In genomic region chr1:22104865-22105437, GRCh38 we compare ENCODE assay signal across 10 cellular contexts. TPM values are rescaled to one million over a fixed set of nuclear protein-coding genes. Genes with fewer than 3 reads are reported as not detected.
A peak's percentile ranks its signal among the peaks of the same experiment; 100 is the strongest.
DNase-seq lines count a peak whose midpoint lies in the region; ATAC-seq and TF ChIP-seq lines count a peak whose summit lies in the region.
"Had no signal": no experiment of that assay in that cellular context is flagged by ENCODE, and none has a peak within 500 bp of the region (broad histone marks: within the 10 kb centered on the region; RNA-seq: fewer than 3 reads in every experiment).

No MANE protein-coding gene starts in this region.

- H3K27ac ChIP-seq in HCT116 (ENCODE audit: low read depth, low read length) (no peak overlapping the region), heart right ventricle (no peak overlapping the region)
- H3K27ac ChIP-seq: thyroid gland had no signal

- H3K4me3 ChIP-seq in HCT116 (replicated peaks in 1 of 2; ENCODE audit: low read depth in 1 of 2, low read length in 2 of 2) (no peak overlapping the region), heart right ventricle (no peak overlapping the region)
- H3K4me3 ChIP-seq: thyroid gland had no signal

- H4K20me1 ChIP-seq in HCT116 (ENCODE audit: insufficient read depth) = peaks cover 15% of the 10 kb centered on the region; the same call in 1 of the 2 replicates

- no peak overlapping the region for H3K4me2 ChIP-seq in HCT116 (ENCODE audit: low read length)

- H3K9me2 ChIP-seq in HCT116 (ENCODE audit: insufficient read depth) = no peaks in the 10 kb centered on the region

- CTCF ChIA-PET in HCT116 (lab: Charles Lee) = interaction anchor here (1.0 to 1.8 kb wide), 5 partner anchors 28 to 311 kb away, joined by 3 to 11 read pairs (median 3); no protein-coding TSS in a partner anchor

- TF ChIP-seq POLR2A in HCT116 (IDR thresholded peaks at IDR 0.05; ENCODE audit: borderline replicate concordance, extremely low read depth, insufficient read depth, insufficient read length) = no peak

- intact Hi-C loops in HCT116 (cut with micrococcal nuclease) = loop anchor here (1.0 kb wide), 1 partner anchor 311 kb away; no protein-coding TSS in a partner anchor
- intact Hi-C loops in natural killer cell (cut with micrococcal nuclease) = loop anchor here (1.0 to 10.0 kb wide), 3 partner anchors 38 to 310 kb away; no protein-coding TSS in a partner anchor
- intact Hi-C loops in heart right ventricle (cut with DNase I) = loop anchor here (2.0 to 10.0 kb wide), 7 partner anchors 170 to 540 kb away; partner anchors contain the start of gene C1QC (in 1 of the 10)

- no TSS peak for BruUV-seq in HCT116 (replicated peaks; lab: Mats Ljungman, UMichigan)

- H3K9me3 ChIP-seq in HCT116 (ENCODE audit: control insufficient read depth in 1 of 2, insufficient read depth in 1 of 2, low read depth in 1 of 2, low read length in 2 of 2) (no peaks in the 10 kb centered on the region), heart right ventricle (no peaks in the 10 kb centered on the region)
- H3K9me3 ChIP-seq: thyroid gland had no signal

- H3K36me3 Mint-ChIP-seq in activated T-helper 17 cell treated with anti-CD3 and anti-CD28 coated beads, Interleukin-2, amount 50 U/mL, for 72 hours (ENCODE audit: low read depth) = peaks cover 96% of the 10 kb centered on the region
- no peaks in the 10 kb centered on the region for H3K36me3 Mint-ChIP-seq in natural killer cell

- H3K27me3 ChIP-seq in HCT116 (ENCODE audit: insufficient read depth, low read length) = no peaks in the 10 kb centered on the region
- H3K27me3 ChIP-seq in heart right ventricle = no peaks in the 10 kb centered on the region
- H3K27me3 ChIP-seq: thyroid gland had no signal

- peaks cover 49% of the 10 kb centered on the region for H3K4me1 Mint-ChIP-seq in activated T-helper 17 cell treated with anti-CD3 and anti-CD28 coated beads, Interleukin-2, amount 50 U/mL, for 72 hours
- H3K4me1 Mint-ChIP-seq in natural killer cell = peaks cover 82 to 86% of the 10 kb centered on the region in 2 donors

- H3K27ac Mint-ChIP-seq in activated T-helper 17 cell treated with anti-CD3 and anti-CD28 coated beads, Interleukin-2, amount 50 U/mL, for 72 hours = peak overlapping the region; percentile 85
- peak overlapping the region; percentile 90 for H3K27ac Mint-ChIP-seq in natural killer cell
- H3K27ac Mint-ChIP-seq: dendritic cell treated with granulocyte-macrophage colony-stimulating factor and Interleukin-4, amounts not matched to agents 40 ng/mL and 50 ng/mL, for 4 days had no signal

- no peak overlapping the region for H2AFZ ChIP-seq in HCT116 (ENCODE audit: low read depth, low read length, poor library complexity, severe bottlenecking)

- peak overlapping the region; percentile 64 for H3K4me3 Mint-ChIP-seq in activated T-helper 17 cell treated with anti-CD3 and anti-CD28 coated beads, Interleukin-2, amount 50 U/mL, for 72 hours
- H3K4me3 Mint-ChIP-seq in natural killer cell = peak overlapping the region; percentile 51
- H3K4me3 Mint-ChIP-seq: dendritic cell treated with granulocyte-macrophage colony-stimulating factor and Interleukin-4, amounts not matched to agents 40 ng/mL and 50 ng/mL, for 4 days; mesothelial cell of epicardium had no signal

- no peak for TF ChIP-seq RAD21 in HCT116 (IDR thresholded peaks at IDR 0.05; ENCODE audit: low read depth)

- no peak overlapping the region for H3K9ac ChIP-seq in HCT116 (ENCODE audit: low read length)

- no peaks in the 10 kb centered on the region for H3K27me3 Mint-ChIP-seq in activated T-helper 17 cell treated with anti-CD3 and anti-CD28 coated beads, Interleukin-2, amount 50 U/mL, for 72 hours
- H3K27me3 Mint-ChIP-seq in natural killer cell (ENCODE audit: low read depth in 2 of 2) = no peaks in the 10 kb centered on the region
- H3K27me3 Mint-ChIP-seq: dendritic cell treated with granulocyte-macrophage colony-stimulating factor and Interleukin-4, amounts not matched to agents 40 ng/mL and 50 ng/mL, for 4 days had no signal

- RAD21 ChIA-PET in HCT116 (lab: Charles Lee; ENCODE audit: low non-redundant PET in 1 of 2, low total read pairs in 2 of 2, uncharacterized antibody in 2 of 2, unreplicated experiment in 2 of 2) = interaction anchor here in 1 of 2 experiments (0.6 kb wide), 1 partner anchor 85 kb away, joined by 4 read pairs; no protein-coding TSS in a partner anchor

- DNase-seq in HCT116 (ENCODE audit: low read depth, low spot score) (no peak), T follicular helper cell (ENCODE audit: low read depth) (peak; percentile 25), natural killer cell (peak; percentile 40), heart right ventricle (no peak)
- DNase-seq in effector CD8-positive, alpha-beta T cell (lab: John Stamatoyannopoulos, UW) = no peak

- TF ChIP-seq CTCF in HCT116 (IDR thresholded peaks at IDR 0.05 in 2 of 3, conservative IDR thresholded peaks at IDR 0.05 in 1 of 3; ENCODE audit: borderline replicate concordance in 1 of 3, insufficient read depth in 1 of 3, low read depth in 2 of 3, low read length in 2 of 3) (no peak), natural killer cell (IDR thresholded peaks at IDR 0.05) (no peak), heart right ventricle (IDR thresholded peaks at IDR 0.05) (no peak)

- ATAC-seq in HCT116 = peak; percentile 17; the same call in 1 of the 2 replicates
- ATAC-seq in activated T-helper 17 cell treated with anti-CD3 and anti-CD28 coated beads, Interleukin-2, amount 50 U/mL, for 72 hours (replicated peaks) = peak; percentile 86
- ATAC-seq in natural killer cell = peak; percentile 77 to 83 (median 83)
- no peak for ATAC-seq in heart right ventricle
- ATAC-seq in GM21786 (IDR thresholded peaks at IDR 0.05; ENCODE audit: unreplicated experiment) = no peak

- no peaks in the 10 kb centered on the region for H3K9me3 Mint-ChIP-seq in activated T-helper 17 cell treated with anti-CD3 and anti-CD28 coated beads, Interleukin-2, amount 50 U/mL, for 72 hours
- no peaks in the 10 kb centered on the region for H3K9me3 Mint-ChIP-seq in natural killer cell
- H3K9me3 Mint-ChIP-seq: dendritic cell treated with granulocyte-macrophage colony-stimulating factor and Interleukin-4, amounts not matched to agents 40 ng/mL and 50 ng/mL, for 4 days; mesothelial cell of epicardium had no signal

- 94 to 98% methylated on average over 6 of the region's 6 CpGs for WGBS in heart right ventricle, 2 donors

- peaks cover 64% of the 10 kb centered on the region for H3K79me2 ChIP-seq in HCT116 (ENCODE audit: insufficient read depth, low read length)

- H3K36me3 ChIP-seq in HCT116 (ENCODE audit: control insufficient read depth in 1 of 2, insufficient read depth in 2 of 2, low read length in 2 of 2) (peaks cover 3 to 6% of the 10 kb centered on the region in 2 experiments; a peak in 1 of 4 replicates), heart right ventricle (peaks cover 0 to 84% (median 0%) of the 10 kb centered on the region in 9 donors)
- H3K36me3 ChIP-seq: thyroid gland had no signal

- H3K4me1 ChIP-seq in HCT116 (ENCODE audit: control insufficient read depth in 1 of 2, insufficient read depth in 2 of 2, low read length in 2 of 2) (no peaks in the 10 kb centered on the region), heart right ventricle (peaks cover 0 to 50% (median 20%) of the 10 kb centered on the region in 9 donors)

- POLR2A ChIA-PET in HCT116 (lab: Charles Lee) = no interaction called here

TF ChIP-seq in HCT116, 20 proteins besides CTCF, POLR2A, EP300 and RAD21 (continues in another document):
- TF ChIP-seq SIN3A (IDR thresholded peaks at IDR 0.05; ENCODE audit: low read depth) (no peak), POLR2AphosphoS5 (IDR thresholded peaks at IDR 0.05; ENCODE audit: low read depth, low read length) (no peak), CBX3 (IDR thresholded peaks at IDR 0.05; ENCODE audit: low read depth) (no peak), ZBTB33 (IDR thresholded peaks at IDR 0.05; ENCODE audit: extremely low read depth, insufficient replicate concordance, low read length) (no peak), EZH2 (IDR thresholded peaks at IDR 0.05) (no peak), FOSL1 (IDR thresholded peaks at IDR 0.05; ENCODE audit: low read depth) (no peak), ELF1 (IDR thresholded peaks at IDR 0.05; ENCODE audit: borderline replicate concordance, low read depth) (no peak), ATF3 (IDR thresholded peaks at IDR 0.05) (no peak), EZH2phosphoT487 (IDR thresholded peaks at IDR 0.05; ENCODE audit: borderline replicate concordance) (no peak), ZFX (IDR thresholded peaks at IDR 0.05) (no peak), ZNF274 (IDR thresholded peaks at IDR 0.05; ENCODE audit: low read depth, low read length) (no peak)

RNA-seq across cellular contexts. Expression of gene WNT4, which starts 37.9 kb away (rescaled TPM):
- total RNA-seq in HCT116 (2021; ENCODE audit: unreplicated experiment) (1.5 TPM), natural killer cell (not detected), heart right ventricle (under 1 TPM in 1 of 10 donors, not detected in 9; 0.16 TPM)
- 1.7 and 2.3 TPM in 2 replicates for polyA plus RNA-seq in HCT116 (2012)
- not detected for total RNA-seq in activated T-helper 17 cell treated with anti-CD3 and anti-CD28 coated beads, Interleukin-2, amount 50 U/mL, for 72 hours
- polyA plus RNA-seq in heart right ventricle = under 1 TPM in 1 of 2 donors, not detected in 1; 0.06 TPM

RNA-seq across cellular contexts. Expression of gene CDC42, which starts 52.4 kb away (rescaled TPM):
- total RNA-seq in HCT116 (2021; ENCODE audit: unreplicated experiment) = 217 TPM
- 90.4 and 106 TPM in 2 replicates for polyA plus RNA-seq in HCT116 (2012)
- 100 to 1,000 TPM; 243 to 264 TPM for total RNA-seq in activated T-helper 17 cell treated with anti-CD3 and anti-CD28 coated beads, Interleukin-2, amount 50 U/mL, for 72 hours
- 100 to 1,000 TPM; 454 to 470 (median 463) TPM for total RNA-seq in natural killer cell
- total RNA-seq in heart right ventricle = 100 to 1,000 TPM; 139 to 259 (median 174) TPM
- 100 to 1,000 TPM in 1 of 2 donors, 10 to 100 TPM in 1; 68.7 to 137 TPM for polyA plus RNA-seq in heart right ventricle

Comparison
In these comparisons a context has a peak if more than half of its experiments do, and no peak if none do; other contexts are left out.
1. ATAC-seq: peak in HCT116 (single experiment), activated T-helper 17 cell treated with anti-CD3 and anti-CD28 coated beads, Interleukin-2, amount 50 U/mL, for 72 hours (single experiment) and natural killer cell (3 of 3); none in heart right ventricle (0 of 8) and GM21786 (single experiment).
2. DNase-seq: peak in T follicular helper cell (single experiment) and natural killer cell (single experiment); none in HCT116 (single experiment), heart right ventricle (0 of 2) and effector CD8-positive, alpha-beta T cell (single experiment).